In the genomic region with DNA sequence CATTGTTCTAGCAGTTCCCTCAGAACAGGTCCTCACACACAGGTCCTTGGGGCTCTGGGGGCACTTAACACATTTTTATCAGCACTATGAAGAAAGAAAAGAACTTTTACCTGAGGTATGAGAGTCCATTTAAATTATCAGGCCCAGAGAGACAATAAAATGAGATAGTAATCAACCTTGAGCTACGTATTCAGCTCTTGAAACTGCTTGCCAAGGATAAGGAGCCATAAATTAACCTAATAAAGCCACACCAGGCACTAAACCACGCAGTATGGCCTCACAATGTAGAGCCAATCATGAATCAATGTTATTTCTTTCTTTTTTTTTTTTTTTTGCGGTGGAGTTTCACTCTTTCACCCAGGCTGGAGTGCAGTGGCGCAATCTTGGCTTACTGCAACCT, we compare ENCODE assay signal across 3 cellular contexts. TPM values are rescaled to one million over a fixed set of nuclear protein-coding genes. Genes with fewer than 3 reads are reported as not detected.
"Had no signal": no experiment of that assay in that cellular context is flagged by ENCODE, and none has a peak within 500 bp of the region (broad histone marks: within the 10 kb centered on the region; RNA-seq: fewer than 3 reads in every experiment).

No MANE protein-coding gene starts in this region.

RNA-seq across cellular contexts. Expression of a gene that starts 37.5 kb away (rescaled TPM):
- total RNA-seq: OCI-LY7, SJSA1, SK-MEL-5 had no signal
